ENCODE assay signal across 12 cellular contexts in the genomic region with DNA sequence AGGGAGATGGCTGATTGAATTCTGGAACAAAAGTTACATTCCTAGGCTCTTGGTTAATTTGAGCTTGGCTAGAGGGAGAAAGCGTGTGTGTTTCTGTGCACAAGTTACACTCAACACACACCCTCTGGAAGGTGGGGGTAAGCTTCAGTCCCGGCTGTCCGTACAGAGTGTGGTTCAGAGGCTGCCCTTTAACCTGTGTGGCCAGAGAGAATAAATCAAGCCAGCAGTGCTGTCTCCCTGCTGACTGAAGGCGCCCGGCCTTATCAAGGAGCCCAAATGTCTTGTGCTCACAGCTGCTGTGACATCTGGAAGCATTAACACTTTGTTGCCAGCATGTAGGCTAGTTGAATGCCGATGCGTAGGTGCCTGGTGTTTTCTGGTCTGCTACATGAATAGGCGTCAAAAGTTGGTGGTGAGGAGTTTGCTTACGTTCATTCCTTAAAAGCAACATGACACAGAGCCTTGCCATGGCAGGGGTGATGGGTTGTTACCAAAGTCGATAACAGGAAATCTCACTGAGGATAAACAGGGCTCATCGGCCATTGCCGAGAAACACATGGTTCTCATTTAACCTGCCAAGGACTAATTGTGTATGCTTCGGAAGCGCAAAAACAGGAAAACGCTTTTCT.
DNase-seq lines count a peak whose midpoint lies in the region; ATAC-seq and TF ChIP-seq lines count a peak whose summit lies in the region.
"Had no signal": no experiment of that assay in that cellular context is flagged by ENCODE, and none has a peak within 500 bp of the region (broad histone marks: within the 10 kb centered on the region; RNA-seq: fewer than 3 reads in every experiment).

No MANE protein-coding gene starts in this region.

- H3K9me3 ChIP-seq in heart right ventricle (no peaks in the 10 kb centered on the region), vagina (no peaks in the 10 kb centered on the region)
- H3K9me3 ChIP-seq: HAP-1 had no signal

- TF ChIP-seq POLR2A in vagina (IDR thresholded peaks at IDR 0.05) = no peak

- DNase-seq in amniotic epithelial cell (ENCODE audit: low read depth) = peak; percentile 14
- peak in 1 of 2 donors; percentile 45 for DNase-seq in heart right ventricle
- peak; percentile 11 for DNase-seq in neural crest cell (ENCODE audit: low read depth, low spot score)
- DNase-seq in vagina (ENCODE audit: extremely low spot score in 2 of 2) = no peak
- no peak for DNase-seq in T-helper 1 cell
- no peak for DNase-seq in D341Med (ENCODE audit: low spot score)
- DNase-seq in activated CD4-positive, alpha-beta T cell treated with anti-CD3 and anti-CD28 coated beads, Interleukin-2, amount 10 ng/mL, durations not matched to agents 24 days and 14 days = no peak
- DNase-seq: cerebellar nuclear complex, DMS79 treated with DMSO at 0.1 percent for 48 hours, NCI-H1092 treated with DMSO at 0.1 percent for 48 hours had no signal

- ATAC-seq in heart right ventricle = peak; percentile 58 to 78 (median 66)
- ATAC-seq: stimulated activated memory B cell treated with anti-CD40 and anti-IgM and Interleukin-4, amounts not matched to agents 10 μg/mL and 1 μg/mL and 100 μg/mL, for 72 hours had no signal

- peak overlapping the region; percentile 22 for H3K27ac Mint-ChIP-seq in neural crest cell (ENCODE audit: unreplicated experiment)
- no peak overlapping the region for H3K27ac Mint-ChIP-seq in activated CD4-positive, alpha-beta T cell treated with anti-CD3 and anti-CD28 coated beads, Interleukin-2, amount 10 ng/mL, durations not matched to agents 24 days and 14 days
- H3K27ac Mint-ChIP-seq: stimulated activated memory B cell treated with anti-CD40 and anti-IgM and Interleukin-4, amounts not matched to agents 10 μg/mL and 1 μg/mL and 100 μg/mL, for 72 hours had no signal

- H3K4me3 ChIP-seq in heart right ventricle (peak overlapping the region in 1 of 10 donors; percentile 16), vagina (no peak overlapping the region)
- H3K4me3 ChIP-seq: HAP-1 had no signal

- H3K9me3 Mint-ChIP-seq in neural crest cell = no peaks in the 10 kb centered on the region
- H3K9me3 Mint-ChIP-seq in activated CD4-positive, alpha-beta T cell treated with anti-CD3 and anti-CD28 coated beads, Interleukin-2, amount 10 ng/mL, durations not matched to agents 24 days and 14 days = no peaks in the 10 kb centered on the region
- H3K9me3 Mint-ChIP-seq: stimulated activated memory B cell treated with anti-CD40 and anti-IgM and Interleukin-4, amounts not matched to agents 10 μg/mL and 1 μg/mL and 100 μg/mL, for 72 hours had no signal

- H3K36me3 ChIP-seq in heart right ventricle (peaks cover 0 to 5% (median 0%) of the 10 kb centered on the region in 9 donors), vagina (no peaks in the 10 kb centered on the region)
- H3K36me3 ChIP-seq: HAP-1 had no signal

- H3K27me3 ChIP-seq in heart right ventricle = no peaks in the 10 kb centered on the region
- H3K27me3 ChIP-seq in vagina = no peaks in the 10 kb centered on the region

- TF ChIP-seq CTCF in heart right ventricle (IDR thresholded peaks at IDR 0.05) = no peak
- no peak for TF ChIP-seq CTCF in neural crest cell (conservative IDR thresholded peaks at IDR 0.05)
- TF ChIP-seq CTCF in vagina (IDR thresholded peaks at IDR 0.05) = no peak

- H3K4me1 ChIP-seq in heart right ventricle (peaks cover 15 to 90% (median 85%) of the 10 kb centered on the region in 9 donors), vagina (peaks cover 30% of the 10 kb centered on the region)

- intact Hi-C loops in heart right ventricle (cut with DNase I) (no loop called here), vagina (cut with DNase I) (no loop called here)
- intact Hi-C loops in activated CD4-positive, alpha-beta T cell treated with anti-CD3 and anti-CD28 coated beads, Interleukin-2, amount 10 ng/mL, durations not matched to agents 24 days and 14 days (cut with micrococcal nuclease) = no loop called here

- H3K27ac ChIP-seq in heart right ventricle (peak overlapping the region; percentile 63 to 97 (median 91)), vagina (peak overlapping the region; percentile 54)

- H3K36me3 Mint-ChIP-seq in neural crest cell (ENCODE audit: low read depth) = no peaks in the 10 kb centered on the region
- H3K36me3 Mint-ChIP-seq in activated CD4-positive, alpha-beta T cell treated with anti-CD3 and anti-CD28 coated beads, Interleukin-2, amount 10 ng/mL, durations not matched to agents 24 days and 14 days (ENCODE audit: low read depth) = no peaks in the 10 kb centered on the region
- H3K36me3 Mint-ChIP-seq: stimulated activated memory B cell treated with anti-CD40 and anti-IgM and Interleukin-4, amounts not matched to agents 10 μg/mL and 1 μg/mL and 100 μg/mL, for 72 hours had no signal

- no peaks in the 10 kb centered on the region for H3K27me3 Mint-ChIP-seq in neural crest cell (ENCODE audit: low read depth)
- H3K27me3 Mint-ChIP-seq in activated CD4-positive, alpha-beta T cell treated with anti-CD3 and anti-CD28 coated beads, Interleukin-2, amount 10 ng/mL, durations not matched to agents 24 days and 14 days = peaks cover 13% of the 10 kb centered on the region

- peaks cover 65% of the 10 kb centered on the region for H3K4me1 Mint-ChIP-seq in neural crest cell
- peaks cover 3% of the 10 kb centered on the region for H3K4me1 Mint-ChIP-seq in activated CD4-positive, alpha-beta T cell treated with anti-CD3 and anti-CD28 coated beads, Interleukin-2, amount 10 ng/mL, durations not matched to agents 24 days and 14 days
- H3K4me1 Mint-ChIP-seq: stimulated activated memory B cell treated with anti-CD40 and anti-IgM and Interleukin-4, amounts not matched to agents 10 μg/mL and 1 μg/mL and 100 μg/mL, for 72 hours had no signal

- WGBS in heart right ventricle, 2 donors = 18 to 19% methylated on average over 15 of the region's 15 CpGs

- no peak overlapping the region for H3K4me3 Mint-ChIP-seq in neural crest cell
- H3K4me3 Mint-ChIP-seq in activated CD4-positive, alpha-beta T cell treated with anti-CD3 and anti-CD28 coated beads, Interleukin-2, amount 10 ng/mL, durations not matched to agents 24 days and 14 days = no peak overlapping the region
- H3K4me3 Mint-ChIP-seq: stimulated activated memory B cell treated with anti-CD40 and anti-IgM and Interleukin-4, amounts not matched to agents 10 μg/mL and 1 μg/mL and 100 μg/mL, for 72 hours had no signal

Comparison
In these comparisons a context has a peak if more than half of its experiments do, and no peak if none do; other contexts are left out.
1. DNase-seq: peak in amniotic epithelial cell (single experiment) and neural crest cell (single experiment); none in vagina (0 of 2), T-helper 1 cell (0 of 5), D341Med (single experiment) and activated CD4-positive, alpha-beta T cell treated with anti-CD3 and anti-CD28 coated beads, Interleukin-2, amount 10 ng/mL, durations not matched to agents 24 days and 14 days (single experiment).